ENCODE assay signal across 8 cellular contexts in genomic region chr10:29408847-29409240, GRCh38.
A peak's percentile ranks its signal among the peaks of the same experiment; 100 is the strongest.
DNase-seq lines count a peak whose midpoint lies in the region; ATAC-seq and TF ChIP-seq lines count a peak whose summit lies in the region.

No MANE protein-coding gene starts in this region.

- no peak for DNase-seq in activated T-cell treated with anti-CD3 and anti-CD28 coated beads, Interleukin-2, amount 50 U/mL, for 24 hours
- no peak for DNase-seq in activated T-cell treated with anti-CD3 and anti-CD28 coated beads, Interleukin-2, amount 50 U/mL, for 48 hours
- DNase-seq in SJCRH30 (no peak), foreskin keratinocyte (no peak), thyroid gland (no peak), iPS-NIHi7 (ENCODE audit: extremely low spot score) (no peak), NCI-H2029 (lab: John Stamatoyannopoulos, UW) (no peak), HPDE6-E6E7 (ENCODE audit: extremely low spot score) (no peak)

- ATAC-seq in foreskin keratinocyte: no peak

- peak overlapping the region; percentile 93 for H3K4me3 Mint-ChIP-seq in activated T-cell treated with anti-CD3 and anti-CD28 coated beads, Interleukin-2, amount 50 U/mL, for 24 hours

- H3K9me3 Mint-ChIP-seq in activated T-cell treated with anti-CD3 and anti-CD28 coated beads, Interleukin-2, amount 50 U/mL, for 24 hours: peaks cover 3% of the 10 kb centered on the region

- no peaks in the 10 kb centered on the region for H3K36me3 ChIP-seq in SJCRH30
- H3K36me3 ChIP-seq in thyroid gland: no peaks in the 10 kb centered on the region

- H3K27ac Mint-ChIP-seq in activated T-cell treated with anti-CD3 and anti-CD28 coated beads, Interleukin-2, amount 50 U/mL, for 24 hours: peak overlapping the region; percentile 88

- no peaks in the 10 kb centered on the region for H3K27me3 Mint-ChIP-seq in activated T-cell treated with anti-CD3 and anti-CD28 coated beads, Interleukin-2, amount 50 U/mL, for 24 hours

- H3K4me1 ChIP-seq in SJCRH30 (no peaks in the 10 kb centered on the region), foreskin keratinocyte (peaks cover 10% of the 10 kb centered on the region), thyroid gland (peaks cover 15 to 25% of the 10 kb centered on the region in 2 donors)

- H3K27me3 ChIP-seq in SJCRH30 (no peaks in the 10 kb centered on the region), foreskin keratinocyte (no peaks in the 10 kb centered on the region), thyroid gland (no peaks in the 10 kb centered on the region)

- H3K36me3 Mint-ChIP-seq in activated T-cell treated with anti-CD3 and anti-CD28 coated beads, Interleukin-2, amount 50 U/mL, for 24 hours (ENCODE audit: low read depth): peaks cover 10% of the 10 kb centered on the region

- TF ChIP-seq CTCF in foreskin keratinocyte (conservative IDR thresholded peaks at IDR 0.05): no peak
- TF ChIP-seq CTCF in thyroid gland (IDR thresholded peaks at IDR 0.05): no peak

- peak overlapping the region; percentile 51; the same call in 1 of the 2 replicates for H3K27ac ChIP-seq in SJCRH30
- H3K27ac ChIP-seq in foreskin keratinocyte: peak overlapping the region; percentile 32
- H3K27ac ChIP-seq in thyroid gland: peak overlapping the region; percentile 63 to 92 (median 87)

- H3K4me3 ChIP-seq in SJCRH30: peak overlapping the region; percentile 90
- H3K4me3 ChIP-seq in thyroid gland (replicated peaks in 1 of 3): peak overlapping the region in 2 of 3 donors; percentile 52 to 74

- H3K9me3 ChIP-seq in SJCRH30 (replicated peaks) (peaks cover 11% of the 10 kb centered on the region), thyroid gland (no peaks in the 10 kb centered on the region)

- intact Hi-C loops in thyroid gland (cut with DNase I): no loop called here

- H3K4me1 Mint-ChIP-seq in activated T-cell treated with anti-CD3 and anti-CD28 coated beads, Interleukin-2, amount 50 U/mL, for 24 hours (ENCODE audit: low read depth): peaks cover 36% of the 10 kb centered on the region

- no peak for TF ChIP-seq POLR2A in thyroid gland (IDR thresholded peaks at IDR 0.05)

- WGBS in thyroid gland, 2 donors: 70 to 73% methylated on average over 2 of the region's 2 CpGs

Comparison
In these comparisons a context has a peak if more than half of its experiments do, and no peak if none do; other contexts are left out.
1. H3K27ac ChIP-seq: peak in every context shown above with its lines; median percentile 87 in thyroid gland; 51 in SJCRH30; 32 in foreskin keratinocyte.